Comparison of ENCODE assay signal across 8 cellular contexts in genomic region chr6:152984387-152984872, GRCh38. TPM values are rescaled to one million over a fixed set of nuclear protein-coding genes. Genes with fewer than 3 reads are reported as not detected.
DNase-seq lines count a peak whose midpoint lies in the region; ATAC-seq and TF ChIP-seq lines count a peak whose summit lies in the region.

No MANE protein-coding gene starts in this region.

- H3K27me3 ChIP-seq in gastroesophageal sphincter: no peaks in the 10 kb centered on the region

- no peak for TF ChIP-seq EP300 in gastroesophageal sphincter (IDR thresholded peaks at IDR 0.05)

- H3K4me3 ChIP-seq in SK-N-MC (peak overlapping the region; percentile 81), gastroesophageal sphincter (peak overlapping the region; percentile 75 to 80)

- H3K36me3 Mint-ChIP-seq in stimulated activated memory B cell treated with anti-CD40 and anti-IgM and Interleukin-4, amounts not matched to agents 10 μg/mL and 1 μg/mL and 100 μg/mL, for 72 hours: peaks cover 25% of the 10 kb centered on the region

- peak overlapping the region; percentile 88 for H3K27ac Mint-ChIP-seq in stimulated activated memory B cell treated with anti-CD40 and anti-IgM and Interleukin-4, amounts not matched to agents 10 μg/mL and 1 μg/mL and 100 μg/mL, for 72 hours

- peak overlapping the region; percentile 87 for H3K4me3 Mint-ChIP-seq in stimulated activated memory B cell treated with anti-CD40 and anti-IgM and Interleukin-4, amounts not matched to agents 10 μg/mL and 1 μg/mL and 100 μg/mL, for 72 hours

- no peak for TF ChIP-seq POLR2A in gastroesophageal sphincter (IDR thresholded peaks at IDR 0.05)

- peaks cover 39% of the 10 kb centered on the region for H3K36me3 ChIP-seq in SK-N-MC (ENCODE audit: insufficient read depth, low read length)
- peaks cover 0 to under 1% of the 10 kb centered on the region in 2 donors for H3K36me3 ChIP-seq in gastroesophageal sphincter

- no peak for DNase-seq in SK-N-MC (ENCODE audit: low read depth, low spot score)
- DNase-seq in stimulated activated naive CD4-positive, alpha-beta T cell treated with Interleukin-2 at 50 U/mL for 16 hours (lab: John Stamatoyannopoulos, UW): no peak
- DNase-seq in hypothalamus (lab: John Stamatoyannopoulos, UW): no peak

- peak overlapping the region; percentile 94 for H3K9ac ChIP-seq in SK-N-MC (ENCODE audit: insufficient read length)

- H3K9me3 Mint-ChIP-seq in stimulated activated memory B cell treated with anti-CD40 and anti-IgM and Interleukin-4, amounts not matched to agents 10 μg/mL and 1 μg/mL and 100 μg/mL, for 72 hours: no peaks in the 10 kb centered on the region

- H3K9me3 ChIP-seq in SK-N-MC (ENCODE audit: low read depth, low read length) (no peaks in the 10 kb centered on the region), gastroesophageal sphincter (no peaks in the 10 kb centered on the region)

- peak overlapping the region; percentile 91 for H3K27ac ChIP-seq in C4-2B
- peak overlapping the region; percentile 80 for H3K27ac ChIP-seq in SK-N-MC
- peak overlapping the region; percentile 79 to 96 (median 93) for H3K27ac ChIP-seq in gastroesophageal sphincter

- ATAC-seq in GM18870 (IDR thresholded peaks at IDR 0.05; ENCODE audit: unreplicated experiment): peak; percentile 41
- peak; percentile 25 for ATAC-seq in HG03097 (IDR thresholded peaks at IDR 0.05; ENCODE audit: low FRiP score, unreplicated experiment)
- no peak for ATAC-seq in gastroesophageal sphincter
- peak; percentile 19 for ATAC-seq in stimulated activated memory B cell treated with anti-CD40 and anti-IgM and Interleukin-4, amounts not matched to agents 10 μg/mL and 1 μg/mL and 100 μg/mL, for 72 hours

- TF ChIP-seq CTCF in C4-2B (conservative IDR thresholded peaks at IDR 0.05): no peak
- TF ChIP-seq CTCF in gastroesophageal sphincter (IDR thresholded peaks at IDR 0.05): no peak

- 3 to 4% methylated on average over 7 to 8 of the region's 8 CpGs for WGBS in gastroesophageal sphincter (ENCODE audit: low coverage in 1 of 2), 2 donors

- H3K27me3 Mint-ChIP-seq in stimulated activated memory B cell treated with anti-CD40 and anti-IgM and Interleukin-4, amounts not matched to agents 10 μg/mL and 1 μg/mL and 100 μg/mL, for 72 hours: no peaks in the 10 kb centered on the region

- H3K4me1 Mint-ChIP-seq in stimulated activated memory B cell treated with anti-CD40 and anti-IgM and Interleukin-4, amounts not matched to agents 10 μg/mL and 1 μg/mL and 100 μg/mL, for 72 hours: peaks cover 41% of the 10 kb centered on the region

- peaks cover 5 to 41% (median 14%) of the 10 kb centered on the region in 3 donors for H3K4me1 ChIP-seq in gastroesophageal sphincter

RNA-seq across cellular contexts. Expression of gene FBXO5, which starts 1.6 kb away (rescaled TPM):
- 1 to 10 TPM; 2.2 to 5.9 (median 3.2) TPM for total RNA-seq in gastroesophageal sphincter

RNA-seq across cellular contexts. Expression of gene MTRF1L, which starts 18.1 kb away (rescaled TPM):
- 10 to 100 TPM; 18.7 to 33.2 (median 24.8) TPM for total RNA-seq in gastroesophageal sphincter
